In the genomic region with DNA sequence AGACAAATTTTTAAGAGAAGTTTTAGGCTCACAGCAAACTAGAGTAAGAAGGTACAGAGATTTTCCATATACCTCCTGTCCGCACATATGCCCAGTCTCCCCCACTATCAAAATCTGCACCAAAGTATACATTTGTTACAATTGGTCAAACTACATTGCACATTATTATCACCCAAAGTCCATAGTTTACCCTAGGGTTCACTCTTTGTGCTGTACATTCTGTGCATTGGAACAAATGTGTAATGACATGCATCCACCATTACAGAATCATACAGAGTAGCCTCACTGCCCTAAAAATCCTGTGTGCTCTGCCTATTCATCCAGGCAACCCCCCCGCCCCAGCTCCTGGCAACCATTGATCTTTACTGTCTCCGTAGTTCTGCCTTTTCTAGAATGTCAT, we compare ENCODE assay signal across 29 cellular contexts.
DNase-seq lines count a peak whose midpoint lies in the region; ATAC-seq, FAIRE-seq and TF ChIP-seq lines count a peak whose summit lies in the region.
"Had no signal": no experiment of that assay in that cellular context is flagged by ENCODE, and none has a peak within 500 bp of the region (broad histone marks: within the 10 kb centered on the region; RNA-seq: fewer than 3 reads in every experiment).

No MANE protein-coding gene starts in this region.

- peaks cover 7% of the 10 kb centered on the region; the same call in 1 of the 2 replicates for H3K4me1 ChIP-seq in HepG2 (ENCODE audit: insufficient read depth, low read length)
- H3K4me1 ChIP-seq in right lobe of liver, result no peaks in the 10 kb centered on the region
- H3K4me1 ChIP-seq: A549, BE2C, Caco-2 had no signal

- TF ChIP-seq POLR2A in HepG2 (IDR thresholded peaks at IDR 0.05; ENCODE audit: insufficient read depth in 1 of 2, low read depth in 2 of 2, low read length in 2 of 2), result no peak
- TF ChIP-seq POLR2A in right lobe of liver (IDR thresholded peaks at IDR 0.05), result no peak

- TF ChIP-seq RAD21 in HepG2 (CRISPR knock-in tag; IDR thresholded peaks at IDR 0.05), result no peak

- intact Hi-C loops in HepG2 (cut with micrococcal nuclease; ENCODE audit: unreplicated experiment), result no loop called here
- intact Hi-C loops in right lobe of liver (cut with DNase I), result no loop called here

- BruUV-seq in HepG2 (replicated peaks; lab: Mats Ljungman, UMichigan), result no TSS peak

- FAIRE-seq in HepG2 (lab: Jason Lieb, UNC), result peak; percentile 56
- FAIRE-seq: A204.1, A549, D721Med had no signal

- H3K36me3 ChIP-seq in HepG2 (replicated peaks in 1 of 2; ENCODE audit: control insufficient read depth in 1 of 2, insufficient read depth in 2 of 2, low read length in 2 of 2) (no peaks in the 10 kb centered on the region), right lobe of liver (no peaks in the 10 kb centered on the region)
- H3K36me3 ChIP-seq: BE2C, BLaER1 had no signal

- no peaks in the 10 kb centered on the region for H4K20me1 ChIP-seq in HepG2 (ENCODE audit: insufficient read depth, low read length)
- H4K20me1 ChIP-seq: BLaER1; BLaER1 treated with 17β-estradiol and CSF1 and Interleukin-3, amounts not matched to agents 10 nM and 100 nM had no signal

- in situ Hi-C loops in HepG2 (cut with HindIII; ENCODE audit: extremely low pct_ligation_motif_present, low pct_unique_long_range_greater_than_20kb), result no loop called here

- H3K79me2 ChIP-seq in HepG2 (ENCODE audit: insufficient read depth, low read length), result no peaks in the 10 kb centered on the region

- TF ChIP-seq EP300 in HepG2 (IDR thresholded peaks at IDR 0.05; ENCODE audit: low read depth in 2 of 2, low read length in 2 of 2), result no peak
- no peak for TF ChIP-seq EP300 in HepG2 (CRISPR knock-in tag; IDR thresholded peaks at IDR 0.05; ENCODE audit: borderline replicate concordance)

- no peak for TF ChIP-seq CTCF in HepG2 (CRISPR knock-in tag; IDR thresholded peaks at IDR 0.05)
- TF ChIP-seq CTCF in right lobe of liver (IDR thresholded peaks at IDR 0.05), result no peak

- DNase-seq in HepG2 (ENCODE audit: low spot score) (no peak), right lobe of liver (no peak)
- DNase-seq: 8988T; ACHN; AML-193; BE2C; C1 segment of cervical spinal cord; Caco-2; Calu3; CD4-positive, alpha-beta memory T cell; CD4-positive, alpha-beta T cell; CD4-positive, CD25-positive, alpha-beta regulatory T cell; CD8-positive, alpha-beta memory T cell; CD8-positive, alpha-beta T cell; COR-L47; DMS 273 treated with DMSO at 0.1 percent for 48 hours; DMS153; DMS53; DMS79; DMS79 treated with DMSO at 0.1 percent for 48 hours; DND-41; EL had no signal

- H2AFZ ChIP-seq in HepG2 (ENCODE audit: low read length), result no peak overlapping the region

- H3K27me3 ChIP-seq in HepG2 (ENCODE audit: control insufficient read depth in 1 of 2, insufficient read depth in 2 of 2, low read length in 2 of 2), result no peaks in the 10 kb centered on the region; a peak in 1 of 5 replicates
- H3K27me3 ChIP-seq in right lobe of liver, result no peaks in the 10 kb centered on the region
- H3K27me3 ChIP-seq: BE2C; BLaER1; BLaER1 treated with 17β-estradiol and CSF1 and Interleukin-3, amounts not matched to agents 10 nM and 100 nM had no signal

- H3K9me3 ChIP-seq in HepG2 (ENCODE audit: low read length), result no peaks in the 10 kb centered on the region
- no peaks in the 10 kb centered on the region for H3K9me3 ChIP-seq in right lobe of liver
- H3K9me3 ChIP-seq: BE2C had no signal

- H3K27ac ChIP-seq in HepG2 (ENCODE audit: extremely low read length, insufficient read depth, low read length), result no peak overlapping the region
- H3K27ac ChIP-seq in right lobe of liver, result no peak overlapping the region
- H3K27ac ChIP-seq: 22Rv1; A549; BLaER1; BLaER1 treated with 17β-estradiol and CSF1 and Interleukin-3, amounts not matched to agents 10 nM and 100 nM; C4-2B had no signal

- H3K4me3 ChIP-seq in HepG2 (replicated peaks in 1 of 3; ENCODE audit: insufficient read depth in 1 of 3, low read depth in 2 of 3, low read length in 3 of 3) (no peak overlapping the region), right lobe of liver (no peak overlapping the region)
- H3K4me3 ChIP-seq: A549; BLaER1; BLaER1 treated with 17β-estradiol and CSF1 and Interleukin-3, amounts not matched to agents 10 nM and 100 nM had no signal

- no peak overlapping the region for H3K9ac ChIP-seq in HepG2 (ENCODE audit: insufficient read depth, low read depth, low read length)
- H3K9ac ChIP-seq: BLaER1; BLaER1 treated with 17β-estradiol and CSF1 and Interleukin-3, amounts not matched to agents 10 nM and 100 nM had no signal

- no peak overlapping the region for H3K4me2 ChIP-seq in HepG2 (ENCODE audit: low read depth, low read length)
- H3K4me2 ChIP-seq: A549; BLaER1; BLaER1 treated with 17β-estradiol and CSF1 and Interleukin-3, amounts not matched to agents 10 nM and 100 nM had no signal

- POLR2A ChIA-PET in HepG2 (lab: Yijun Ruan, JAX), result no interaction called here

- ATAC-seq in HepG2 (peak; percentile 71), right lobe of liver (no peak)
- ATAC-seq: A549; CD8-positive, alpha-beta T cell had no signal

- WGBS in HepG2 (ENCODE audit: low lambda C conversion rate), result 71% methylated on average over 3 of the region's 3 CpGs
- 86% methylated on average over 3 of the region's 3 CpGs for whole genome bisulfite sequencing in right lobe of liver (ENCODE audit: insufficient coverage, low coverage, low lambda C conversion rate, missing lambda C conversion rate)

- CTCF ChIA-PET in HepG2 (lab: Yijun Ruan, JAX; ENCODE audit: low intra/inter-chr PET ratio, low total read pairs), result no interaction called here

TF ChIP-seq in HepG2, 621 proteins besides CTCF, POLR2A, EP300 and RAD21:
- TF ChIP-seq PHB2 (IDR thresholded peaks at IDR 0.05; ENCODE audit: partially characterized antibody) (no peak), NCOR1 (IDR thresholded peaks at IDR 0.05; ENCODE audit: borderline replicate concordance, low read length) (peak; percentile 55; the same call in 1 of the 2 replicates), HNF4G (IDR thresholded peaks at IDR 0.05; ENCODE audit: borderline replicate concordance, low read depth, low read length) (peak; percentile 37; the same call in 1 of the 2 replicates), HNF4G (CRISPR knock-in tag; IDR thresholded peaks at IDR 0.05; ENCODE audit: borderline replicate concordance, low read depth) (no peak), HNF4A (CRISPR knock-in tag; IDR thresholded peaks at IDR 0.05) (peak; percentile 54)
